8 cellular contexts compared by ENCODE assay signal in genomic region chr19:45902651-45903625, GRCh38. TPM values are rescaled to one million over a fixed set of nuclear protein-coding genes. Genes with fewer than 3 reads are reported as not detected.
DNase-seq lines count a peak whose midpoint lies in the region; ATAC-seq and TF ChIP-seq lines count a peak whose summit lies in the region.

No MANE protein-coding gene starts in this region.

- peak overlapping the region; percentile 96 for H3K27ac ChIP-seq in temporal lobe (ENCODE audit: low read depth, low read length)

- TF ChIP-seq CTCF in NB4 (IDR thresholded peaks at IDR 0.05; ENCODE audit: low read depth, low read length), result peak; percentile 3

- peak; percentile 95 for TF ChIP-seq POLR2A in NB4 (IDR thresholded peaks at IDR 0.05; ENCODE audit: extremely low read depth, insufficient read length)

- ATAC-seq in HG02571 (IDR thresholded peaks at IDR 0.05; ENCODE audit: unreplicated experiment), result peak; percentile 81

- peak; percentile 99 for DNase-seq in NB4 (ENCODE audit: low read depth)
- peak; percentile 92 for DNase-seq in SK-N-DZ (ENCODE audit: low spot score)
- peak; percentile 99 for DNase-seq in activated naive CD4-positive, alpha-beta T cell treated with anti-CD3 and anti-CD28 coated beads, Interleukin-2, amount 50 U/mL, for 16 hours
- DNase-seq in globus pallidus (ENCODE audit: low spot score), result peak; percentile 98
- DNase-seq in occipital lobe (lab: John Stamatoyannopoulos, UW), result peak; percentile 93

- H3K4me3 ChIP-seq in GM08714 (ENCODE audit: low read length) (peak overlapping the region; percentile 73; the same call in 1 of the 2 replicates), NB4 (ENCODE audit: low read depth, low read length) (peak overlapping the region; percentile 93)

RNA-seq across cellular contexts. Expression of gene MYPOP, which starts 0.5 kb away (rescaled TPM):
- polyA plus RNA-seq in SK-N-DZ (2014; cell fraction: cytosol; rRNA removed), result 0.79 and 1.1 TPM in 2 replicates
- polyA plus RNA-seq in SK-N-DZ (2014; cell fraction: nucleus; rRNA removed), result 0.52 and 0.67 TPM in 2 replicates
- total RNA-seq in occipital lobe (0.78 TPM), temporal lobe (0.98 TPM)

RNA-seq across cellular contexts. Expression of gene NANOS2, which starts 11.6 kb away (rescaled TPM):
- not detected in 2 replicates for polyA plus RNA-seq in SK-N-DZ (2014; cell fraction: cytosol; rRNA removed)
- polyA plus RNA-seq in SK-N-DZ (2014; cell fraction: nucleus; rRNA removed), result not detected in 2 replicates
- total RNA-seq in occipital lobe (not detected), temporal lobe (not detected)

RNA-seq across cellular contexts. Expression of gene IRF2BP1, which starts 17.0 kb away (rescaled TPM):
- polyA plus RNA-seq in SK-N-DZ (2014; cell fraction: cytosol; rRNA removed), result 17.9 and 24.2 TPM in 2 replicates
- polyA plus RNA-seq in SK-N-DZ (2014; cell fraction: nucleus; rRNA removed), result 11.2 and 14.6 TPM in 2 replicates
- total RNA-seq in occipital lobe, result 32.1 TPM
- 20.9 TPM for total RNA-seq in temporal lobe

RNA-seq across cellular contexts. Expression of gene FOXA3, which starts 38.8 kb away (rescaled TPM):
- 0.38 and 0.67 TPM in 2 replicates for polyA plus RNA-seq in SK-N-DZ (2014; cell fraction: cytosol; rRNA removed)
- polyA plus RNA-seq in SK-N-DZ (2014; cell fraction: nucleus; rRNA removed), result not detected in 2 replicates
- total RNA-seq in occipital lobe (not detected), temporal lobe (not detected)

RNA-seq across cellular contexts. Expression of gene SYMPK, which starts 40.0 kb away (rescaled TPM):
- 26.2 and 27.7 TPM in 2 replicates for polyA plus RNA-seq in SK-N-DZ (2014; cell fraction: cytosol; rRNA removed)
- 52.1 and 58.3 TPM in 2 replicates for polyA plus RNA-seq in SK-N-DZ (2014; cell fraction: nucleus; rRNA removed)
- total RNA-seq in occipital lobe (16.4 TPM), temporal lobe (21.4 TPM)

Comparison
In these comparisons a context has a peak if more than half of its experiments do, and no peak if none do; other contexts are left out.
1. Peak in every context shown above with its lines: DNase-seq, ATAC-seq, H3K4me3 ChIP-seq and H3K27ac ChIP-seq.